Comparison of ENCODE assay signal across 9 cellular contexts in genomic region chr22:38718414-38718813, GRCh38. TPM values are rescaled to one million over a fixed set of nuclear protein-coding genes. Genes with fewer than 3 reads are reported as not detected.
DNase-seq lines count a peak whose midpoint lies in the region; ATAC-seq and TF ChIP-seq lines count a peak whose summit lies in the region.
"Had no signal": no experiment of that assay in that cellular context is flagged by ENCODE, and none has a peak within 500 bp of the region (broad histone marks: within the 10 kb centered on the region; RNA-seq: fewer than 3 reads in every experiment).

No MANE protein-coding gene starts in this region.

- H3K4me3 Mint-ChIP-seq in activated CD8-positive, alpha-beta T cell treated with anti-CD3 and anti-CD28 coated beads, Interleukin-2, amount 10 ng/mL, durations not matched to agents 7 days and 5 days = no peak overlapping the region

- no peak overlapping the region for H3K4me3 ChIP-seq in SJCRH30
- no peak overlapping the region for H3K4me3 ChIP-seq in fibroblast of the aortic adventitia (ENCODE audit: low read depth, low read length)
- H3K4me3 ChIP-seq in parathyroid adenoma (ENCODE audit: low read depth, low read length) = no peak overlapping the region

- ATAC-seq in activated CD8-positive, alpha-beta T cell treated with anti-CD3 and anti-CD28 coated beads, Interleukin-2, amount 10 ng/mL, durations not matched to agents 7 days and 5 days = no peak

- POLR2A ChIA-PET in activated CD8-positive, alpha-beta T cell treated with anti-CD3 and anti-CD28 coated beads, Interleukin-2, amount 10 ng/mL, durations not matched to agents 7 days and 5 days (lab: Charles Lee) = interaction anchor here (1.0 to 2.1 kb wide), 4 partner anchors 14 to 37 kb away, joined by 3 to 12 read pairs (median 6); partner anchors contain the start of gene TOMM22

- no peak overlapping the region for H3K9ac ChIP-seq in parathyroid adenoma
- H3K9ac ChIP-seq: KMS-11 had no signal

- CTCF ChIA-PET in activated CD8-positive, alpha-beta T cell treated with anti-CD3 and anti-CD28 coated beads, Interleukin-2, amount 10 ng/mL, durations not matched to agents 7 days and 5 days (lab: Charles Lee) = interaction anchor here (0.9 kb wide), 1 partner anchor 15 kb away, joined by 3 read pairs; no protein-coding TSS in a partner anchor

- H3K27me3 Mint-ChIP-seq in activated CD8-positive, alpha-beta T cell treated with anti-CD3 and anti-CD28 coated beads, Interleukin-2, amount 10 ng/mL, durations not matched to agents 7 days and 5 days (ENCODE audit: low read depth) = no peaks in the 10 kb centered on the region

- no peak overlapping the region for H3K27ac ChIP-seq in SJCRH30
- H3K27ac ChIP-seq in parathyroid adenoma = no peak overlapping the region
- H3K27ac ChIP-seq: KMS-11 had no signal

- no peak overlapping the region for H2AFZ ChIP-seq in parathyroid adenoma

- DNase-seq in ELR (ENCODE audit: low read depth) (peak; percentile 95), SJCRH30 (peak; percentile 48 to 57), fibroblast of the aortic adventitia (ENCODE audit: low read depth) (peak; percentile 72), NCI-H2107 (lab: John Stamatoyannopoulos, UW) (no peak)
- no peak for DNase-seq in stimulated activated naive CD4-positive, alpha-beta T cell (lab: John Stamatoyannopoulos, UW)
- no peak for DNase-seq in activated CD8-positive, alpha-beta T cell treated with anti-CD3 and anti-CD28 coated beads, Interleukin-2, amount 10 ng/mL, durations not matched to agents 7 days and 5 days
- no peak for DNase-seq in stimulated activated CD4-positive, alpha-beta T cell treated with anti-CD3 and anti-CD28 coated beads, Interleukin-2, amount 100 ng/mL, for 24 hours

- H3K79me2 ChIP-seq in parathyroid adenoma = peaks cover 2% of the 10 kb centered on the region

- peaks cover 16% of the 10 kb centered on the region for H3K4me1 Mint-ChIP-seq in activated CD8-positive, alpha-beta T cell treated with anti-CD3 and anti-CD28 coated beads, Interleukin-2, amount 10 ng/mL, durations not matched to agents 7 days and 5 days (ENCODE audit: low read depth)

- TF ChIP-seq CTCF in fibroblast of the aortic adventitia (IDR thresholded peaks at IDR 0.05; ENCODE audit: insufficient read depth, low read length) (peak; percentile 80), parathyroid adenoma (IDR thresholded peaks at IDR 0.05) (peak; percentile 14)

- H3K36me3 ChIP-seq in SJCRH30 = peaks cover 22% of the 10 kb centered on the region
- H3K36me3 ChIP-seq in parathyroid adenoma (ENCODE audit: control insufficient read depth, insufficient read depth, low read length) = no peaks in the 10 kb centered on the region

- H3K9me3 ChIP-seq in SJCRH30 (replicated peaks) = no peaks in the 10 kb centered on the region
- H3K9me3 ChIP-seq in parathyroid adenoma (ENCODE audit: control insufficient read depth, low read length) = no peaks in the 10 kb centered on the region

- no peaks in the 10 kb centered on the region for H3K9me3 Mint-ChIP-seq in activated CD8-positive, alpha-beta T cell treated with anti-CD3 and anti-CD28 coated beads, Interleukin-2, amount 10 ng/mL, durations not matched to agents 7 days and 5 days (ENCODE audit: insufficient read depth)

- peaks cover 6% of the 10 kb centered on the region; the same call in 1 of the 2 replicates for H3K4me1 ChIP-seq in SJCRH30
- H3K4me1 ChIP-seq in parathyroid adenoma = peaks cover 2% of the 10 kb centered on the region

- H3K4me2 ChIP-seq in parathyroid adenoma (ENCODE audit: low read length) = no peak overlapping the region
- H3K4me2 ChIP-seq: KMS-11 had no signal

- H3K27ac Mint-ChIP-seq in activated CD8-positive, alpha-beta T cell treated with anti-CD3 and anti-CD28 coated beads, Interleukin-2, amount 10 ng/mL, durations not matched to agents 7 days and 5 days = no peak overlapping the region

- H3K36me3 Mint-ChIP-seq in activated CD8-positive, alpha-beta T cell treated with anti-CD3 and anti-CD28 coated beads, Interleukin-2, amount 10 ng/mL, durations not matched to agents 7 days and 5 days (ENCODE audit: low read depth) = peaks cover 36% of the 10 kb centered on the region

- H3K27me3 ChIP-seq in SJCRH30 (no peaks in the 10 kb centered on the region), parathyroid adenoma (ENCODE audit: control insufficient read depth, insufficient read depth, low read length) (no peaks in the 10 kb centered on the region)

RNA-seq across cellular contexts. Expression of gene GTPBP1, which starts 12.7 kb away (rescaled TPM):
- total RNA-seq in SJCRH30 (2014; rRNA removed; shearing (Covaris generic)) = 27.2 and 28.1 TPM in 2 replicates
- total RNA-seq in fibroblast of the aortic adventitia (ENCODE audit: low replicate concordance) = 19.6 and 26.8 TPM in 2 replicates
- total RNA-seq in activated CD8-positive, alpha-beta T cell treated with anti-CD3 and anti-CD28 coated beads, Interleukin-2, amount 10 ng/mL, durations not matched to agents 7 days and 5 days = 10 to 100 TPM; 71.8 to 73.9 TPM

RNA-seq across cellular contexts. Expression of gene JOSD1, which starts 17.7 kb away (rescaled TPM):
- 25.9 and 26.5 TPM in 2 replicates for total RNA-seq in SJCRH30 (2014; rRNA removed; shearing (Covaris generic))
- 56.4 and 61.2 TPM in 2 replicates for total RNA-seq in fibroblast of the aortic adventitia (ENCODE audit: low replicate concordance)
- total RNA-seq in activated CD8-positive, alpha-beta T cell treated with anti-CD3 and anti-CD28 coated beads, Interleukin-2, amount 10 ng/mL, durations not matched to agents 7 days and 5 days = 10 to 100 TPM; 60.0 to 63.7 TPM

RNA-seq across cellular contexts. Expression of gene TOMM22, which starts 36.7 kb away (rescaled TPM):
- 79.0 and 84.3 TPM in 2 replicates for total RNA-seq in SJCRH30 (2014; rRNA removed; shearing (Covaris generic))
- total RNA-seq in fibroblast of the aortic adventitia (ENCODE audit: low replicate concordance) = 32.2 and 70.4 TPM in 2 replicates
- 10 to 100 TPM; 91.3 to 98.7 TPM for total RNA-seq in activated CD8-positive, alpha-beta T cell treated with anti-CD3 and anti-CD28 coated beads, Interleukin-2, amount 10 ng/mL, durations not matched to agents 7 days and 5 days

RNA-seq across cellular contexts. Expression of gene SUN2, which starts 37.4 kb away (rescaled TPM):
- total RNA-seq in SJCRH30 (2014; rRNA removed; shearing (Covaris generic)) = 67.3 TPM in 2 replicates
- total RNA-seq in fibroblast of the aortic adventitia (ENCODE audit: low replicate concordance) = 69.1 and 93.2 TPM in 2 replicates
- 100 to 1,000 TPM; 481 to 482 TPM for total RNA-seq in activated CD8-positive, alpha-beta T cell treated with anti-CD3 and anti-CD28 coated beads, Interleukin-2, amount 10 ng/mL, durations not matched to agents 7 days and 5 days

Comparison
In these comparisons a context has a peak if more than half of its experiments do, and no peak if none do; other contexts are left out.
1. DNase-seq: peak in ELR (single experiment), SJCRH30 (2 of 2) and fibroblast of the aortic adventitia (single experiment); none in NCI-H2107 (single experiment), stimulated activated naive CD4-positive, alpha-beta T cell (0 of 6), activated CD8-positive, alpha-beta T cell treated with anti-CD3 and anti-CD28 coated beads, Interleukin-2, amount 10 ng/mL, durations not matched to agents 7 days and 5 days (single experiment) and stimulated activated CD4-positive, alpha-beta T cell treated with anti-CD3 and anti-CD28 coated beads, Interleukin-2, amount 100 ng/mL, for 24 hours (0 of 2).